Comparison of ENCODE assay signal across 18 cellular contexts in the genomic region with DNA sequence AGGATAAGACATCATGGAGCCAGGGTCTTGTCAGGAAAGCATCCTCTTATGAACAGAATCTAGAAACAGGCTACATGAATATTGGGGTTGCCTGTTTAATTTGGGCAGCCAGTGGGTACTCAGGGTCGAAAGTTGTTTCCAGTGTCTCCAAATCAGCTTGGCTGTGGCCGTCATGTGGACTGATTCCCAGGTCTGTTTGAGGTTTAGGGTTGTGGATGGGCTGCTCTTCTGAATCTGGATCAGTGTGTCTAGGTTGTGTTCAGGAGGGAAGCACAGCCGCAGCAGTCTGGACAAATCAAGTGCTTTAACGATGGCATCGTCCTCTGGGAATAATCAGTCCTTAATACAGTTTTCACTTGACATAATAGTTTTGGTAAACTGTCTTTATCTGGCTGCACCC.
"Had no signal": no experiment of that assay in that cellular context is flagged by ENCODE, and none has a peak within 500 bp of the region (broad histone marks: within the 10 kb centered on the region; RNA-seq: fewer than 3 reads in every experiment).

No MANE protein-coding gene starts in this region.

- H3K4me3 ChIP-seq: cardiac muscle cell, MG63, Peyer's patch had no signal

- H3K36me3 ChIP-seq: brain microvascular endothelial cell, cardiac muscle cell, MG63 had no signal

- ATAC-seq: activated naive CD4-positive, alpha-beta T cell treated with anti-CD3 and anti-CD28 coated beads, Interleukin-2, amount 50 U/mL, for 72 hours had no signal

- H3K27ac ChIP-seq: brain microvascular endothelial cell, Peyer's patch, RWPE1 had no signal

- DNase-seq: activated CD4-positive, alpha-beta T cell treated with anti-CD3 and anti-CD28 coated beads for 4 hours; activated CD8-positive, alpha-beta T cell treated with anti-CD3 and anti-CD28 coated beads for 36 hours; activated effector memory CD4-positive, alpha-beta T cell treated with Interleukin-2 at 50 U/mL for 16 hours; activated naive CD4-positive, alpha-beta T cell treated with Interleukin-2 at 50 U/mL for 16 hours; activated T-cell treated with anti-CD3 and anti-CD28 coated beads, Interleukin-2, amount 50 U/mL, for 24 hours; brain microvascular endothelial cell; KG1; MG63; NCI-H1092 treated with DMSO at 0.1 percent for 48 hours; NCI-H1436; NCI-H1694 treated with DMSO at 0.1 percent for 48 hours; NCI-H2029 treated with DMSO at 0.1 percent for 48 hours; NCI-H510A treated with DMSO at 0.1 percent for 48 hours; Peyer's patch; SHP77 treated with DMSO at 0.1 percent for 48 hours had no signal

- H3K27me3 ChIP-seq: brain microvascular endothelial cell, cardiac muscle cell, MG63, Peyer's patch had no signal

- H3K4me1 ChIP-seq: Peyer's patch had no signal

- H3K9me3 ChIP-seq: MG63, Peyer's patch had no signal
